In the genomic region with DNA sequence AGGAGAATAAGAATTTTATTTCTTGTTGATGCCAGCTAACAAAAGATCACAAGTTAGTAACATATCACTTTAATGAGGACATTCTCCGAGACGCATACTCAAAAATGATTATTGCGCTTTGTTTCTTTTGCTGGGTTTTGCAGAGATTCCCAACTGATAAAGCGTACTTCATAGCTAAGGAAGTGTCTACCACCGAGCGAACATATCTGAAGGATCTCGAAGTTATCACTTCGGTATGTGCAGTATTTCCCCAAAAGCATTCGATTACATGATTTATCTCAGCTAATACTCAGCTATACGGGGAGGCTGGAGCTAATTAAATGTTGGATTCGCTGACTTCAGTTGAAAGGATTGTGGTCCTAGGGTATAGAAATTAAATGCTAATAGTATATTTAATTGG, we compare ENCODE assay signal across 21 cellular contexts.
DNase-seq lines count a peak whose midpoint lies in the region; ATAC-seq, FAIRE-seq and TF ChIP-seq lines count a peak whose summit lies in the region.
"Had no signal": no experiment of that assay in that cellular context is flagged by ENCODE, and none has a peak within 500 bp of the region (broad histone marks: within the 10 kb centered on the region; RNA-seq: fewer than 3 reads in every experiment).

No MANE protein-coding gene starts in this region.

- H3K4me1 Mint-ChIP-seq in astrocyte (ENCODE audit: low read depth, unreplicated experiment): no peaks in the 10 kb centered on the region
- H3K4me1 Mint-ChIP-seq: GM23338 had no signal

- H3K27ac ChIP-seq in BLaER1: no peak overlapping the region
- H3K27ac ChIP-seq in astrocyte (ENCODE audit: low read depth, low read length): no peak overlapping the region
- H3K27ac ChIP-seq: A549 had no signal

- ATAC-seq in activated CD4-positive, CD25-positive, alpha-beta regulatory T cell treated with anti-CD3 and anti-CD28 coated beads, Interleukin-2, amount 50 U/mL, for 24 hours: no peak
- no peak for ATAC-seq in HG02571 (IDR thresholded peaks at IDR 0.05; ENCODE audit: unreplicated experiment)
- ATAC-seq: A549, GM12878, GM23338, HCT116 had no signal

- H3K4me3 Mint-ChIP-seq in astrocyte (ENCODE audit: unreplicated experiment): no peak overlapping the region
- H3K4me3 Mint-ChIP-seq: CD14-positive monocyte; CD4-positive, alpha-beta T cell; CD8-positive, alpha-beta memory T cell; GM23338; H9 had no signal

- no peak overlapping the region for H3K27ac Mint-ChIP-seq in astrocyte (ENCODE audit: unreplicated experiment)
- H3K27ac Mint-ChIP-seq: CD4-positive, alpha-beta T cell; CD8-positive, alpha-beta memory T cell had no signal

- H3K9ac ChIP-seq in BLaER1 (no peak overlapping the region), astrocyte (ENCODE audit: low read length) (no peak overlapping the region)

- H2AFZ ChIP-seq in astrocyte (ENCODE audit: low read depth, low read length): no peak overlapping the region
- H2AFZ ChIP-seq: GM23338 had no signal

- no peaks in the 10 kb centered on the region for H3K27me3 Mint-ChIP-seq in astrocyte (ENCODE audit: low read depth, unreplicated experiment)

- no peaks in the 10 kb centered on the region for H3K79me2 ChIP-seq in astrocyte (ENCODE audit: insufficient read depth, low read length)

- H3K4me2 ChIP-seq in BLaER1: peak overlapping the region; percentile 83
- H3K4me2 ChIP-seq in astrocyte (ENCODE audit: low read length): no peak overlapping the region
- H3K4me2 ChIP-seq: A549, GM23338 had no signal

- no peaks in the 10 kb centered on the region for H3K27me3 ChIP-seq in BLaER1
- H3K27me3 ChIP-seq in astrocyte (ENCODE audit: insufficient read depth, low read length): no peaks in the 10 kb centered on the region

- DNase-seq in astrocyte (ENCODE audit: low read depth) (no peak), iris pigment epithelial cell (ENCODE audit: low read depth) (peak; percentile 18), G401 (ENCODE audit: low spot score) (no peak)
- DNase-seq: 8988T; ACHN; CD4-positive, alpha-beta T cell; CD8-positive, alpha-beta memory T cell; DMS 273 treated with DMSO at 0.1 percent for 48 hours; DMS79 treated with DMSO at 0.1 percent for 48 hours; GDM1; H9 had no signal

- H3K9me3 ChIP-seq in BLaER1 (peaks cover 5% of the 10 kb centered on the region; the same call in 1 of the 2 replicates), astrocyte (ENCODE audit: insufficient read depth, low read depth, low read length) (no peaks in the 10 kb centered on the region)
- H3K9me3 ChIP-seq: A549 had no signal

- peak; percentile 29 for FAIRE-seq in astrocyte (lab: Jason Lieb, UNC)
- FAIRE-seq: A549, D721Med, GM12878, GM19239 had no signal

- H3K4me3 ChIP-seq in BLaER1 (no peak overlapping the region), astrocyte (ENCODE audit: insufficient read depth, low read depth, low read length) (no peak overlapping the region)
- H3K4me3 ChIP-seq: A549, GM12878, GM23338 had no signal

- H3K36me3 Mint-ChIP-seq in astrocyte (ENCODE audit: low read depth, unreplicated experiment): peaks cover 24% of the 10 kb centered on the region
- H3K36me3 Mint-ChIP-seq: CD14-positive monocyte; CD8-positive, alpha-beta memory T cell had no signal

- H3K4me1 ChIP-seq in BLaER1: peaks cover 40% of the 10 kb centered on the region
- no peaks in the 10 kb centered on the region for H3K4me1 ChIP-seq in astrocyte (ENCODE audit: insufficient read depth, low read length)
- H3K4me1 ChIP-seq: A549 had no signal

- in situ Hi-C loops in G401 (cut with HindIII; ENCODE audit: low sequenced_read_pairs): no loop called here

- H3K36me3 ChIP-seq in BLaER1 (peaks cover 24% of the 10 kb centered on the region), astrocyte (ENCODE audit: insufficient read depth, low read length) (no peaks in the 10 kb centered on the region)

- H3K9me3 Mint-ChIP-seq in astrocyte (ENCODE audit: unreplicated experiment): no peaks in the 10 kb centered on the region
- H3K9me3 Mint-ChIP-seq: CD4-positive, alpha-beta T cell; CD8-positive, alpha-beta memory T cell; GM23338; H9 had no signal

- TF ChIP-seq CTCF in astrocyte (IDR thresholded peaks at IDR 0.05; ENCODE audit: insufficient read depth, low read depth, low read length): no peak

- H4K20me1 ChIP-seq in BLaER1 (no peaks in the 10 kb centered on the region), astrocyte (ENCODE audit: insufficient read depth, low read length) (no peaks in the 10 kb centered on the region)
